ENCODE assay signal across 34 cellular contexts in genomic region chr3:125319765-125320164, GRCh38. TPM values are rescaled to one million over a fixed set of nuclear protein-coding genes. Genes with fewer than 3 reads are reported as not detected.
DNase-seq lines count a peak whose midpoint lies in the region; ATAC-seq, FAIRE-seq and TF ChIP-seq lines count a peak whose summit lies in the region.
"Had no signal": no experiment of that assay in that cellular context is flagged by ENCODE, and none has a peak within 500 bp of the region (broad histone marks: within the 10 kb centered on the region; RNA-seq: fewer than 3 reads in every experiment).

No MANE protein-coding gene starts in this region.

- peak overlapping the region; percentile 31 for H3K27ac Mint-ChIP-seq in stimulated activated naive CD8-positive, alpha-beta T cell treated with anti-CD3 and anti-CD28 coated beads, Interleukin-15, Interleukin-2, amounts not matched to agents 100 ng/mL and 50 ng/mL, for 24 hours
- H3K27ac Mint-ChIP-seq in central memory CD8-positive, alpha-beta T cell (ENCODE audit: low read depth): peak overlapping the region; percentile 3
- H3K27ac Mint-ChIP-seq in memory B cell: peak overlapping the region; percentile 43
- H3K27ac Mint-ChIP-seq in stimulated activated naive B cell treated with anti-CD40 and anti-IgM and Interleukin-4, amounts not matched to agents 10 μg/mL and 1 μg/mL and 100 μg/mL, for 72 hours: no peak overlapping the region
- H3K27ac Mint-ChIP-seq: activated CD4-positive, alpha-beta T cell treated with anti-CD3 and anti-CD28 coated beads, Interleukin-2, amount 10 ng/mL, durations not matched to agents 24 days and 14 days; activated CD8-positive, alpha-beta memory T cell treated with anti-CD3 and anti-CD28 coated beads, Interleukin-2, amount 10 ng/mL, durations not matched to agents 7 days and 5 days; activated T-cell treated with anti-CD3 and anti-CD28 coated beads, Interleukin-2, amount 50 U/mL, for 72 hours; natural killer cell had no signal

- no peaks in the 10 kb centered on the region for H3K9me3 Mint-ChIP-seq in stimulated activated naive CD8-positive, alpha-beta T cell treated with anti-CD3 and anti-CD28 coated beads, Interleukin-15, Interleukin-2, amounts not matched to agents 100 ng/mL and 50 ng/mL, for 24 hours
- no peaks in the 10 kb centered on the region for H3K9me3 Mint-ChIP-seq in central memory CD8-positive, alpha-beta T cell
- no peaks in the 10 kb centered on the region for H3K9me3 Mint-ChIP-seq in memory B cell
- H3K9me3 Mint-ChIP-seq in stimulated activated naive B cell treated with anti-CD40 and anti-IgM and Interleukin-4, amounts not matched to agents 10 μg/mL and 1 μg/mL and 100 μg/mL, for 72 hours: peaks cover 0 to 3% of the 10 kb centered on the region in 2 donors
- H3K9me3 Mint-ChIP-seq: activated T-cell treated with anti-CD3 and anti-CD28 coated beads, Interleukin-2, amount 50 U/mL, for 72 hours; natural killer cell had no signal

- no peak overlapping the region for H3K27ac ChIP-seq in heart left ventricle
- H3K27ac ChIP-seq: BLaER1, heart right ventricle, transverse colon, VCaP had no signal

- peaks cover 0 to 9% (median 0%) of the 10 kb centered on the region in 12 donors for H3K4me1 ChIP-seq in heart left ventricle
- H3K4me1 ChIP-seq: Caco-2 had no signal

- H3K9me3 ChIP-seq in heart left ventricle: peaks cover 0 to 10% (median 0%) of the 10 kb centered on the region in 12 donors
- H3K9me3 ChIP-seq: BLaER1, Caco-2, transverse colon had no signal

- H3K4me3 ChIP-seq in heart left ventricle: no peak overlapping the region
- H3K4me3 ChIP-seq: BLaER1, heart right ventricle, MG63, transverse colon had no signal

- peaks cover 15% of the 10 kb centered on the region for H3K4me1 Mint-ChIP-seq in stimulated activated naive CD8-positive, alpha-beta T cell treated with anti-CD3 and anti-CD28 coated beads, Interleukin-15, Interleukin-2, amounts not matched to agents 100 ng/mL and 50 ng/mL, for 24 hours (ENCODE audit: low read depth)
- H3K4me1 Mint-ChIP-seq in central memory CD8-positive, alpha-beta T cell: no peaks in the 10 kb centered on the region
- H3K4me1 Mint-ChIP-seq in memory B cell: peaks cover 17% of the 10 kb centered on the region
- peaks cover 17 to 38% of the 10 kb centered on the region in 2 donors for H3K4me1 Mint-ChIP-seq in stimulated activated naive B cell treated with anti-CD40 and anti-IgM and Interleukin-4, amounts not matched to agents 10 μg/mL and 1 μg/mL and 100 μg/mL, for 72 hours
- H3K4me1 Mint-ChIP-seq: activated CD8-positive, alpha-beta memory T cell treated with anti-CD3 and anti-CD28 coated beads, Interleukin-2, amount 10 ng/mL, durations not matched to agents 7 days and 5 days had no signal

- DNase-seq in stimulated activated naive CD8-positive, alpha-beta T cell treated with anti-CD3 and anti-CD28 coated beads, Interleukin-15, Interleukin-2, amounts not matched to agents 100 U/mL and 50 U/mL, for 24 hours: no peak
- no peak for DNase-seq in central memory CD8-positive, alpha-beta T cell (ENCODE audit: low spot score in 2 of 2)
- DNase-seq in memory B cell (ENCODE audit: low spot score in 2 of 2): no peak
- no peak for DNase-seq in dedifferentiated amniotic fluid mesenchymal stem cell (ENCODE audit: extremely low spot score)
- no peak for DNase-seq in heart left ventricle
- no peak for DNase-seq in stimulated activated naive B cell treated with anti-CD40 and anti-IgM and Interleukin-4, amounts not matched to agents 10 μg/mL and 1 μg/mL and 100 μg/mL, for 72 hours
- DNase-seq in RCC 7860 (ENCODE audit: low spot score): no peak
- DNase-seq: activated CD4-positive, alpha-beta T cell treated with anti-CD3 and anti-CD28 coated beads, Interleukin-2, amount 10 ng/mL, durations not matched to agents 24 days and 14 days; activated CD8-positive, alpha-beta memory T cell treated with anti-CD3 and anti-CD28 coated beads, Interleukin-2, amount 10 ng/mL, durations not matched to agents 7 days and 5 days; activated naive CD4-positive, alpha-beta T cell treated with Interleukin-2 at 50 U/mL for 16 hours; activated T-cell treated with anti-CD3 and anti-CD28 coated beads, Interleukin-2, amount 50 U/mL, for 72 hours; Caco-2; effector memory CD4-positive, alpha-beta T cell; EL; foreskin fibroblast; heart right ventricle; KBM-7; left cardiac atrium; MG63; natural killer cell; NCI-H1105 treated with DMSO at 0.1 percent for 48 hours; NCI-H2029; NCI-H446 treated with DMSO at 0.1 percent for 48 hours; NK-92 treated with Interleukin-12 subunit alpha and Interleukin-12 subunit beta, amount 100 ng/mL, for 24 hours; retina; SIG-M5; small intestine; transverse colon had no signal

- WGBS in heart left ventricle, 4 donors: 89 to 95% (median 92%) methylated on average over 2 of the region's 2 CpGs

- no peak for TF ChIP-seq CTCF in heart left ventricle (IDR thresholded peaks at IDR 0.05)

- intact Hi-C loops in heart left ventricle (cut with DNase I): loop anchor here in 1 of 10 donors (10.0 kb wide), 1 partner anchor 55 kb away; the partner anchor contains the start of gene ZNF148

- H3K27me3 Mint-ChIP-seq in stimulated activated naive CD8-positive, alpha-beta T cell treated with anti-CD3 and anti-CD28 coated beads, Interleukin-15, Interleukin-2, amounts not matched to agents 100 ng/mL and 50 ng/mL, for 24 hours: no peaks in the 10 kb centered on the region
- no peaks in the 10 kb centered on the region for H3K27me3 Mint-ChIP-seq in central memory CD8-positive, alpha-beta T cell
- H3K27me3 Mint-ChIP-seq in memory B cell: no peaks in the 10 kb centered on the region
- H3K27me3 Mint-ChIP-seq in stimulated activated naive B cell treated with anti-CD40 and anti-IgM and Interleukin-4, amounts not matched to agents 10 μg/mL and 1 μg/mL and 100 μg/mL, for 72 hours: no peaks in the 10 kb centered on the region
- H3K27me3 Mint-ChIP-seq: activated CD4-positive, alpha-beta T cell treated with anti-CD3 and anti-CD28 coated beads, Interleukin-2, amount 10 ng/mL, durations not matched to agents 24 days and 14 days; activated CD8-positive, alpha-beta memory T cell treated with anti-CD3 and anti-CD28 coated beads, Interleukin-2, amount 10 ng/mL, durations not matched to agents 7 days and 5 days; brain had no signal

- no peak for ATAC-seq in stimulated activated naive CD8-positive, alpha-beta T cell treated with anti-CD3 and anti-CD28 coated beads, Interleukin-15, Interleukin-2, amounts not matched to agents 100 U/mL and 50 U/mL, for 24 hours
- ATAC-seq in central memory CD8-positive, alpha-beta T cell (replicated peaks; ENCODE audit: extremely low read depth, poor library complexity, severe bottlenecking): no peak
- no peak for ATAC-seq in memory B cell (ENCODE audit: low read depth)
- ATAC-seq in heart left ventricle: no peak
- ATAC-seq in stimulated activated naive B cell treated with anti-CD40 and anti-IgM and Interleukin-4, amounts not matched to agents 10 μg/mL and 1 μg/mL and 100 μg/mL, for 72 hours (replicated peaks): no peak
- ATAC-seq: activated CD8-positive, alpha-beta memory T cell treated with anti-CD3 and anti-CD28 coated beads, Interleukin-2, amount 10 ng/mL, durations not matched to agents 7 days and 5 days; activated T-cell treated with anti-CD3 and anti-CD28 coated beads, Interleukin-2, amount 50 U/mL, for 72 hours; esophagus mucosa; left cardiac atrium; natural killer cell; Panc1 had no signal

- FAIRE-seq in RCC 7860 (lab: Jason Lieb, UNC): no peak
- FAIRE-seq: small intestine had no signal

- no peak overlapping the region for H3K4me3 Mint-ChIP-seq in stimulated activated naive CD8-positive, alpha-beta T cell treated with anti-CD3 and anti-CD28 coated beads, Interleukin-15, Interleukin-2, amounts not matched to agents 100 ng/mL and 50 ng/mL, for 24 hours
- no peak overlapping the region for H3K4me3 Mint-ChIP-seq in central memory CD8-positive, alpha-beta T cell
- no peak overlapping the region for H3K4me3 Mint-ChIP-seq in memory B cell
- H3K4me3 Mint-ChIP-seq in stimulated activated naive B cell treated with anti-CD40 and anti-IgM and Interleukin-4, amounts not matched to agents 10 μg/mL and 1 μg/mL and 100 μg/mL, for 72 hours: no peak overlapping the region
- H3K4me3 Mint-ChIP-seq: activated CD4-positive, alpha-beta T cell treated with anti-CD3 and anti-CD28 coated beads, Interleukin-2, amount 10 ng/mL, durations not matched to agents 24 days and 14 days; activated CD8-positive, alpha-beta memory T cell treated with anti-CD3 and anti-CD28 coated beads, Interleukin-2, amount 10 ng/mL, durations not matched to agents 7 days and 5 days; activated T-cell treated with anti-CD3 and anti-CD28 coated beads, Interleukin-2, amount 50 U/mL, for 72 hours; brain; natural killer cell had no signal

- no peak for TF ChIP-seq POLR2A in heart left ventricle (IDR thresholded peaks at IDR 0.05)

- H3K36me3 Mint-ChIP-seq in stimulated activated naive CD8-positive, alpha-beta T cell treated with anti-CD3 and anti-CD28 coated beads, Interleukin-15, Interleukin-2, amounts not matched to agents 100 ng/mL and 50 ng/mL, for 24 hours (ENCODE audit: low read depth): peaks cover 40% of the 10 kb centered on the region
- H3K36me3 Mint-ChIP-seq in central memory CD8-positive, alpha-beta T cell (ENCODE audit: insufficient read depth): peaks cover 14% of the 10 kb centered on the region
- peaks cover 24% of the 10 kb centered on the region for H3K36me3 Mint-ChIP-seq in memory B cell
- H3K36me3 Mint-ChIP-seq in stimulated activated naive B cell treated with anti-CD40 and anti-IgM and Interleukin-4, amounts not matched to agents 10 μg/mL and 1 μg/mL and 100 μg/mL, for 72 hours: peaks cover 19 to 37% of the 10 kb centered on the region in 2 donors

- H3K27me3 ChIP-seq in heart left ventricle: no peaks in the 10 kb centered on the region
- H3K27me3 ChIP-seq: BLaER1, heart right ventricle, MG63, transverse colon had no signal

- H3K36me3 ChIP-seq in heart left ventricle: peaks cover 0 to 28% (median 12%) of the 10 kb centered on the region in 9 donors

RNA-seq across cellular contexts. Expression of gene ZNF148, which starts 55.4 kb away (rescaled TPM):
- total RNA-seq in heart left ventricle: 10 to 100 TPM; 24.1 to 62.4 (median 40.2) TPM
- 1 to 10 TPM; 4.5 to 8.4 TPM for polyA plus RNA-seq in heart left ventricle
